Comparison of ENCODE assay signal across 9 cellular contexts in the genomic region with DNA sequence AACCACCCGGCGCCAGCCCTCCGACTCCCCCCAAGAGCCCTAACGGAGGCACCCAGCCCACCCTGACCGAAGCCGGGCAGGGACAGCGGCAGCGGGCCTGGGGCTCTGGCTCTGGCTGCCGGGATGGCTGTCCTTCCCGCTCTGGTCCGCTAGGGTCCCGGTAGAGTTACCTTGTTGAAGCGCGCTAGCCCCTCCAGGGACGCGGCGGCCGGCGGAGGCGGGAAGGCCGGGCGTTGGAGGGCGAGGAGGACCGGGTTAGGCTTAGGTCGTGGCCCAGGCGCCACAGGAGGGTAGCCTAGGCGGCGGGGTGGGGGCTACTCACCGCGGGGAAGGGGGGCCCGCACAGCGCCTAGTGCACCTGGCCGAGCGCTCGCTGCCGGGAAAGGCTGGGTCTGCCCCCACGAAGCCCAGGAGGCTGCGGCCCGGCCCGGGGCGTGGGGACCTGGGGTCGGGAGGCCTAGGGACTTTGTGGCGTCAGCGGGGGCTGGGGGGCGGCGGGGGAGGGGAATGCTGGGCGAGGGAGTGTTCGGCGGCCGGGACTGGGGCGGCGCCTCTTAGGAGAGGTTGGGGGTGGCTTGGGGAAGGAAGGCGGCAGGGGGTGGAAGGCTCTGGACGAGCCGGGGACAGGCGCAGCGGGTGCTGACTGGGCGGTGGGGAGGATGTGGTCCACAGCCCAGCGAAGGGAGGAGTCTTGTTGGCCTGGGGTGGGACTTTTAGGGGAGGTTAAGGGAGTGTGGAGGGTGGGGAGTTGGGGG. TPM values are rescaled to one million over a fixed set of nuclear protein-coding genes. Genes with fewer than 3 reads are reported as not detected.
A peak's percentile ranks its signal among the peaks of the same experiment; 100 is the strongest.
DNase-seq lines count a peak whose midpoint lies in the region; ATAC-seq and TF ChIP-seq lines count a peak whose summit lies in the region.
"Had no signal": no experiment of that assay in that cellular context is flagged by ENCODE, and none has a peak within 500 bp of the region (broad histone marks: within the 10 kb centered on the region; RNA-seq: fewer than 3 reads in every experiment).

TSS of gene TRIM17 (minus strand) at position 645 of the 755 bp plus-strand sequence. CDS start 1,789 bp downstream, outside the sequence.

- DNase-seq in NCI-H1436 (lab: John Stamatoyannopoulos, UW) (peak; percentile 39), NCI-H1436 treated with DMSO at 0.1 percent for 48 hours (lab: John Stamatoyannopoulos, UW) (no peak), activated B cell treated with CpG ODN at 0.5 μM for 24 hours (no peak), mesendoderm (peak; percentile 91), NCI-H1694 (lab: John Stamatoyannopoulos, UW) (no peak)
- peak; percentile 34 for DNase-seq in effector CD4-positive, alpha-beta T cell

- CTCF ChIA-PET in activated B cell treated with CpG ODN at 0.5 μM for 24 hours (lab: Charles Lee), result no interaction called here

- H3K79me2 ChIP-seq in mesendoderm (ENCODE audit: control insufficient read depth, insufficient read depth, low read length), result no peaks in the 10 kb centered on the region

- H4K5ac ChIP-seq in mesendoderm (ENCODE audit: low read length), result no peak within 1 kb of the TSS

- peak within 1 kb of the TSS; percentile 83 for H3K56ac ChIP-seq in mesendoderm (ENCODE audit: low read length)

- H3K4me3 Mint-ChIP-seq in activated B cell treated with CpG ODN at 0.5 μM for 24 hours, result no peak within 1 kb of the TSS

- H2BK120ac ChIP-seq in mesendoderm (ENCODE audit: low read depth, low read length), result no peak within 1 kb of the TSS

- peak within 1 kb of the TSS; percentile 93 for H3K4ac ChIP-seq in mesendoderm (ENCODE audit: low read depth, low read length)

- peak within 1 kb of the TSS; percentile 60 for H2BK15ac ChIP-seq in mesendoderm (replicated peaks; ENCODE audit: low read depth)

- H3K27me3 Mint-ChIP-seq in activated B cell treated with CpG ODN at 0.5 μM for 24 hours, result peaks cover 38% of the 10 kb centered on the region

- no peaks in the 10 kb centered on the region for H3K9me3 ChIP-seq in thymus (ENCODE audit: control insufficient read depth)

- WGBS in mesendoderm (ENCODE audit: extremely low coverage, insufficient coverage, low lambda C conversion rate), result no CpG with 5 or more reads among the region's 59 CpGs
- 2% methylated on average over 59 of the region's 59 CpGs for WGBS in thymus

- H4K8ac ChIP-seq in mesendoderm (ENCODE audit: low read depth, low read length), result no peak within 1 kb of the TSS

- H2BK5ac ChIP-seq in mesendoderm (ENCODE audit: low read length), result no peak within 1 kb of the TSS

- no peak within 1 kb of the TSS for H3K27ac Mint-ChIP-seq in activated B cell treated with CpG ODN at 0.5 μM for 24 hours

- no peaks in the 10 kb centered on the region for H3K36me3 ChIP-seq in mesendoderm (ENCODE audit: control insufficient read depth, insufficient read depth, low read length)
- no peaks in the 10 kb centered on the region for H3K36me3 ChIP-seq in thymus (ENCODE audit: control insufficient read depth, insufficient read depth)

- H3K79me1 ChIP-seq in mesendoderm (ENCODE audit: low read length), result no peaks in the 10 kb centered on the region

- no peaks in the 10 kb centered on the region for H3K36me3 Mint-ChIP-seq in activated B cell treated with CpG ODN at 0.5 μM for 24 hours (ENCODE audit: low read depth)

- intact Hi-C loops in activated B cell treated with CpG ODN at 0.5 μM for 24 hours (cut with micrococcal nuclease), result no loop called here

- ATAC-seq in activated B cell treated with CpG ODN at 0.5 μM for 24 hours (ENCODE audit: low read depth) (peak; percentile 65), GM18909 (IDR thresholded peaks at IDR 0.05; ENCODE audit: poor library complexity, unreplicated experiment) (no peak)

- H3K9ac ChIP-seq in mesendoderm (ENCODE audit: low read length), result peak within 1 kb of the TSS; percentile 74
- H3K9ac ChIP-seq: BLaER1 treated with 17β-estradiol and CSF1 and Interleukin-3, amounts not matched to agents 10 nM and 100 nM had no signal

- peak within 1 kb of the TSS; percentile 85 for H3K23ac ChIP-seq in mesendoderm (ENCODE audit: low read length)

- POLR2A ChIA-PET in activated B cell treated with CpG ODN at 0.5 μM for 24 hours (lab: Charles Lee), result no interaction called here

- peak within 1 kb of the TSS; percentile 10 for H3K4me2 ChIP-seq in mesendoderm (ENCODE audit: low read length)
- H3K4me2 ChIP-seq: BLaER1 treated with 17β-estradiol and CSF1 and Interleukin-3, amounts not matched to agents 10 nM and 100 nM had no signal

- peaks cover 14% of the 10 kb centered on the region for H3K4me1 ChIP-seq in mesendoderm (ENCODE audit: control insufficient read depth, low read depth, low read length)
- no peaks in the 10 kb centered on the region for H3K4me1 ChIP-seq in thymus (ENCODE audit: control insufficient read depth, insufficient read depth, low read length)
- H3K4me1 ChIP-seq: BLaER1 treated with 17β-estradiol and CSF1 and Interleukin-3, amounts not matched to agents 10 nM and 100 nM had no signal

- peak within 1 kb of the TSS; percentile 91 for H3K18ac ChIP-seq in mesendoderm (ENCODE audit: low read length)

- peaks cover 20% of the 10 kb centered on the region for H3K4me1 Mint-ChIP-seq in activated B cell treated with CpG ODN at 0.5 μM for 24 hours

- no peaks in the 10 kb centered on the region for H3K9me3 Mint-ChIP-seq in activated B cell treated with CpG ODN at 0.5 μM for 24 hours

- H3K27me3 ChIP-seq in mesendoderm (ENCODE audit: insufficient read depth, low read length, poor library complexity) (no peaks in the 10 kb centered on the region), thymus (ENCODE audit: control insufficient read depth, insufficient read depth) (peaks cover 23% of the 10 kb centered on the region)

- peak within 1 kb of the TSS; percentile 38 for H3K4me3 ChIP-seq in mesendoderm (ENCODE audit: low read length)
- peak within 1 kb of the TSS; percentile 41 for H3K4me3 ChIP-seq in thymus (ENCODE audit: low read length)
- H3K4me3 ChIP-seq: BLaER1 treated with 17β-estradiol and CSF1 and Interleukin-3, amounts not matched to agents 10 nM and 100 nM had no signal

- H3K27ac ChIP-seq in mesendoderm (ENCODE audit: low read depth, low read length) (no peak within 1 kb of the TSS), thymus (ENCODE audit: low read depth) (no peak within 1 kb of the TSS)
- H3K27ac ChIP-seq: BLaER1 treated with 17β-estradiol and CSF1 and Interleukin-3, amounts not matched to agents 10 nM and 100 nM had no signal

- H2AK5ac ChIP-seq in mesendoderm (ENCODE audit: low read length), result no peak within 1 kb of the TSS

- TF ChIP-seq CTCF in activated B cell treated with CpG ODN at 0.5 μM for 24 hours (IDR thresholded peaks at IDR 0.05), result no peak

RNA-seq across cellular contexts. Expression of gene TRIM17, which starts in this region (rescaled TPM):
- not detected in 2 replicates for total RNA-seq in activated B cell treated with CpG ODN at 0.5 μM for 24 hours
- polyA plus RNA-seq in mesendoderm (2013, experiment 1 of 2), result 1.4 TPM
- polyA plus RNA-seq in mesendoderm (2013, experiment 2 of 2), result 1.1 TPM
- polyA plus RNA-seq in thymus, result 0.50 TPM

Comparison
In these comparisons a context has a peak if more than half of its experiments do, and no peak if none do; other contexts are left out.
1. DNase-seq: peak in NCI-H1436 (single experiment), effector CD4-positive, alpha-beta T cell (single experiment) and mesendoderm (single experiment); none in NCI-H1436 treated with DMSO at 0.1 percent for 48 hours (single experiment), activated B cell treated with CpG ODN at 0.5 μM for 24 hours (single experiment) and NCI-H1694 (single experiment).
2. Peak in ATAC-seq in activated B cell treated with CpG ODN at 0.5 μM for 24 hours; RNA of the gene not detected or under 1 TPM.